ENCODE assay signal across 8 cellular contexts in genomic region chr10:12195603-12196506, GRCh38. TPM values are rescaled to one million over a fixed set of nuclear protein-coding genes. Genes with fewer than 3 reads are reported as not detected.
DNase-seq lines count a peak whose midpoint lies in the region; ATAC-seq and TF ChIP-seq lines count a peak whose summit lies in the region.

TSS of gene CDC123 (plus strand) at chr10:12196188. CDS start at chr10:12196246, 58 bp downstream.
TSS of gene NUDT5 (minus strand) at chr10:12195891. CDS start at chr10:12186291, 9,600 bp downstream.

- H3K4me3 ChIP-seq in right atrium auricular region (peak within 1 kb of the TSS; percentile 71 to 75), psoas muscle (peak within 1 kb of the TSS; percentile 98), urinary bladder (ENCODE audit: low read depth, low read length) (peak within 1 kb of the TSS; percentile 86)

- no peak for TF ChIP-seq CTCF in right atrium auricular region (IDR thresholded peaks at IDR 0.05)
- no peak for TF ChIP-seq CTCF in psoas muscle (IDR thresholded peaks at IDR 0.05)

- peaks cover 0 to 39% of the 10 kb centered on the region in 2 donors for H3K4me1 ChIP-seq in right atrium auricular region
- H3K4me1 ChIP-seq in psoas muscle = peaks cover 20% of the 10 kb centered on the region
- H3K4me1 ChIP-seq in urinary bladder (ENCODE audit: insufficient read depth) = no peaks in the 10 kb centered on the region

- no peaks in the 10 kb centered on the region for H3K9me3 ChIP-seq in right atrium auricular region
- no peaks in the 10 kb centered on the region for H3K9me3 ChIP-seq in psoas muscle

- peak within 1 kb of the TSS; percentile 97 for H3K27ac ChIP-seq in angular gyrus (ENCODE audit: low read depth, low read length)
- H3K27ac ChIP-seq in right atrium auricular region = peak within 1 kb of the TSS; percentile 90 to 92
- peak within 1 kb of the TSS; percentile 97 for H3K27ac ChIP-seq in psoas muscle
- H3K27ac ChIP-seq in urinary bladder (ENCODE audit: low read depth) = peak within 1 kb of the TSS; percentile 61

- WGBS in psoas muscle, 3 donors = 0% methylated on average over 62 of the region's 62 CpGs
- WGBS in urinary bladder = under 1% methylated on average over 62 of the region's 62 CpGs

- DNase-seq in NCI-H1694 treated with DMSO at 0.1 percent for 48 hours (lab: John Stamatoyannopoulos, UW) (peak; percentile 88), T-helper 2 cell (peak; percentile 63 to 95 (median 79)), right atrium auricular region (ENCODE audit: low spot score) (peak; percentile 87), psoas muscle (peak; percentile 86 to 91)

- intact Hi-C loops in psoas muscle (cut with DNase I) = loop anchor here in 1 of 2 donors (5.0 kb wide), 1 partner anchor 901 kb away; no protein-coding TSS in a partner anchor

- H3K36me3 ChIP-seq in right atrium auricular region (peaks cover 11% of the 10 kb centered on the region), psoas muscle (ENCODE audit: insufficient read depth in 1 of 2, low read depth in 1 of 2) (peaks cover 0 to 21% of the 10 kb centered on the region in 2 donors), urinary bladder (ENCODE audit: insufficient read depth) (no peaks in the 10 kb centered on the region)

- H3K27me3 ChIP-seq in right atrium auricular region (no peaks in the 10 kb centered on the region), psoas muscle (ENCODE audit: insufficient read depth in 3 of 3, low read length in 2 of 3) (no peaks in the 10 kb centered on the region)

- ATAC-seq in GM18502 (IDR thresholded peaks at IDR 0.05; ENCODE audit: poor library complexity, unreplicated experiment) = peak; percentile 90
- peak; percentile 90 for ATAC-seq in HG02938 (IDR thresholded peaks at IDR 0.05; ENCODE audit: unreplicated experiment)
- ATAC-seq in psoas muscle = peak; percentile 96 to 98 (median 98)

RNA-seq across cellular contexts. Expression of gene CDC123, which starts in this region (rescaled TPM):
- total RNA-seq in right atrium auricular region = 10 to 100 TPM; 49.2 to 57.0 TPM
- 10 to 100 TPM; 29.1 to 46.1 (median 38.6) TPM for total RNA-seq in psoas muscle
- 100 to 1,000 TPM in 1 of 3 donors, 10 to 100 TPM in 2; 33.6 to 103 (median 84.6) TPM for polyA plus RNA-seq in psoas muscle
- 83.7 TPM for total RNA-seq in urinary bladder
- polyA plus RNA-seq in urinary bladder = 57.8 TPM

RNA-seq across cellular contexts. Expression of gene NUDT5, which starts in this region (rescaled TPM):
- total RNA-seq in right atrium auricular region (10 to 100 TPM; 10.8 to 12.8 TPM), psoas muscle (1 to 10 TPM; 4.8 to 5.2 (median 5.2) TPM), urinary bladder (37.4 TPM)
- polyA plus RNA-seq in psoas muscle (10 to 100 TPM in 2 of 3 donors, 1 to 10 TPM in 1; 7.1 to 11.3 (median 11.0) TPM), urinary bladder (25.0 TPM)

Comparison
In these comparisons a context has a peak if more than half of its experiments do, and no peak if none do; other contexts are left out.
1. Peak in every context shown above with its lines: DNase-seq, ATAC-seq, H3K4me3 ChIP-seq and H3K27ac ChIP-seq.